ENCODE assay signal across 11 cellular contexts in genomic region chr20:49166534-49167449, GRCh38. TPM values are rescaled to one million over a fixed set of nuclear protein-coding genes. Genes with fewer than 3 reads are reported as not detected.
DNase-seq lines count a peak whose midpoint lies in the region; ATAC-seq and TF ChIP-seq lines count a peak whose summit lies in the region.
"Had no signal": no experiment of that assay in that cellular context is flagged by ENCODE, and none has a peak within 500 bp of the region (broad histone marks: within the 10 kb centered on the region; RNA-seq: fewer than 3 reads in every experiment).

No MANE protein-coding gene starts in this region.

- peak overlapping the region; percentile 33 for H3K27ac Mint-ChIP-seq in type B pancreatic cell

- ATAC-seq in heart left ventricle (no peak), left ventricle myocardium superior (no peak), HG03045 (IDR thresholded peaks at IDR 0.05; ENCODE audit: unreplicated experiment) (peak; percentile 58)

- H3K4me3 Mint-ChIP-seq in type B pancreatic cell: no peak overlapping the region

- H3K9me3 Mint-ChIP-seq in type B pancreatic cell: no peaks in the 10 kb centered on the region

- WGBS in heart left ventricle, 4 donors: 65 to 83% (median 71%) methylated on average over 1 of the region's 1 CpG

- DNase-seq in heart left ventricle: no peak
- DNase-seq in left ventricle myocardium superior: no peak
- no peak for DNase-seq in caudate nucleus (lab: John Stamatoyannopoulos, UW)
- DNase-seq in type B pancreatic cell (ENCODE audit: extremely low spot score, unreplicated experiment): no peak
- no peak for DNase-seq in HCEC 1CT
- DNase-seq in HuH-7.5 (ENCODE audit: low spot score): no peak
- DNase-seq in SHP77 (lab: John Stamatoyannopoulos, UW): no peak
- DNase-seq: amniotic stem cell had no signal

- H3K27me3 ChIP-seq in heart left ventricle: no peaks in the 10 kb centered on the region
- H3K27me3 ChIP-seq: BLaER1 treated with 17β-estradiol and CSF1 and Interleukin-3, amounts not matched to agents 10 nM and 100 nM; SJSA1 had no signal

- intact Hi-C loops in heart left ventricle (cut with DNase I) (loop anchor here in 1 of 10 donors (5.0 kb wide), 1 partner anchor 34 kb away; no protein-coding TSS in a partner anchor), left ventricle myocardium superior (cut with micrococcal nuclease) (no loop called here)

- TF ChIP-seq POLR2A in heart left ventricle (IDR thresholded peaks at IDR 0.05): no peak

- TF ChIP-seq CTCF in heart left ventricle (IDR thresholded peaks at IDR 0.05): no peak
- TF ChIP-seq CTCF in type B pancreatic cell (conservative IDR thresholded peaks at IDR 0.05): no peak

- H3K27ac ChIP-seq in heart left ventricle: peak overlapping the region in 10 of 12 donors; percentile 6 to 58 (median 44)
- peak overlapping the region; percentile 20 for H3K27ac ChIP-seq in caudate nucleus (ENCODE audit: low read depth, low read length)
- H3K27ac ChIP-seq: SJSA1 had no signal

- H3K4me1 ChIP-seq in heart left ventricle: peaks cover 4 to 45% (median 23%) of the 10 kb centered on the region in 12 donors
- H3K4me1 ChIP-seq: SJSA1 had no signal

- H3K9me3 ChIP-seq in heart left ventricle: no peaks in the 10 kb centered on the region
- H3K9me3 ChIP-seq: BLaER1 treated with 17β-estradiol and CSF1 and Interleukin-3, amounts not matched to agents 10 nM and 100 nM; SJSA1 had no signal

- H3K36me3 Mint-ChIP-seq in type B pancreatic cell: peaks cover 9% of the 10 kb centered on the region

- H3K4me1 Mint-ChIP-seq in type B pancreatic cell (ENCODE audit: unreplicated experiment): peaks cover 18% of the 10 kb centered on the region

- peak overlapping the region in 2 of 12 donors; percentile 12 to 27 for H3K4me3 ChIP-seq in heart left ventricle
- H3K4me3 ChIP-seq: BLaER1 treated with 17β-estradiol and CSF1 and Interleukin-3, amounts not matched to agents 10 nM and 100 nM; SJSA1 had no signal

- peaks cover 0 to 37% (median 30%) of the 10 kb centered on the region in 9 donors for H3K36me3 ChIP-seq in heart left ventricle

- H3K27me3 Mint-ChIP-seq in type B pancreatic cell: no peaks in the 10 kb centered on the region

RNA-seq across cellular contexts. Expression of gene STAU1, which starts 21.3 kb away (rescaled TPM):
- total RNA-seq in heart left ventricle (10 to 100 TPM; 56.7 to 95.4 (median 73.6) TPM), left ventricle myocardium superior (60.4 TPM), type B pancreatic cell (ENCODE audit: low replicate concordance) (73.4 and 79.8 TPM in 2 replicates)
- 10 to 100 TPM; 23.2 to 43.9 TPM for polyA plus RNA-seq in heart left ventricle

RNA-seq across cellular contexts. Expression of gene DDX27, which starts 52.4 kb away (rescaled TPM):
- total RNA-seq in heart left ventricle (10 to 100 TPM; 12.0 to 18.3 (median 13.4) TPM), left ventricle myocardium superior (13.4 TPM), type B pancreatic cell (ENCODE audit: low replicate concordance) (34.3 and 40.6 TPM in 2 replicates)
- polyA plus RNA-seq in heart left ventricle: 10 to 100 TPM; 13.9 to 34.2 TPM
